Comparison of ENCODE assay signal across 9 cellular contexts in genomic region chr12:120265203-120265482, GRCh38. TPM values are rescaled to one million over a fixed set of nuclear protein-coding genes. Genes with fewer than 3 reads are reported as not detected.
DNase-seq lines count a peak whose midpoint lies in the region; ATAC-seq, FAIRE-seq and TF ChIP-seq lines count a peak whose summit lies in the region.
"Had no signal": no experiment of that assay in that cellular context is flagged by ENCODE, and none has a peak within 500 bp of the region (broad histone marks: within the 10 kb centered on the region; RNA-seq: fewer than 3 reads in every experiment).

No MANE protein-coding gene starts in this region.

- TF ChIP-seq CTCF in MM.1S (IDR thresholded peaks at IDR 0.05; ENCODE audit: low read length) (no peak), epithelial cell of esophagus (IDR thresholded peaks at IDR 0.05; ENCODE audit: insufficient read depth, low read depth, low read length, missing control alignments) (no peak), parathyroid adenoma (IDR thresholded peaks at IDR 0.05) (no peak)

- ATAC-seq in GM19035 (IDR thresholded peaks at IDR 0.05; ENCODE audit: unreplicated experiment) (peak; percentile 35), HG02642 (IDR thresholded peaks at IDR 0.05; ENCODE audit: poor library complexity, unreplicated experiment) (no peak)

- H4K20me1 ChIP-seq in MM.1S (ENCODE audit: insufficient read depth, low read length), result no peaks in the 10 kb centered on the region

- H3F3A ChIP-seq in MM.1S (ENCODE audit: insufficient read depth, low read length), result no peaks in the 10 kb centered on the region

- H3K27ac ChIP-seq in MM.1S (ENCODE audit: low read length) (no peak overlapping the region), parathyroid adenoma (peak overlapping the region; percentile 72)

- H3K27me3 ChIP-seq in MM.1S (replicated peaks; ENCODE audit: insufficient read depth, low read length), result no peaks in the 10 kb centered on the region
- H3K27me3 ChIP-seq in parathyroid adenoma (ENCODE audit: control insufficient read depth, insufficient read depth, low read length), result no peaks in the 10 kb centered on the region

- H2AFZ ChIP-seq in MM.1S (ENCODE audit: low read length) (0 out of 2 replicates have a peak overlapping the region, but pooled peaks have one; percentile 31), parathyroid adenoma (peak overlapping the region; percentile 63)

- peak overlapping the region; percentile 57 for H3K4me2 ChIP-seq in MM.1S (ENCODE audit: low read depth, low read length)
- H3K4me2 ChIP-seq in parathyroid adenoma (ENCODE audit: low read length), result peak overlapping the region; percentile 88

- H3K9ac ChIP-seq in MM.1S (ENCODE audit: low read length) (peak overlapping the region; percentile 44; the same call in 1 of the 2 replicates), parathyroid adenoma (peak overlapping the region; percentile 88)

- H3K4me3 ChIP-seq in MM.1S (ENCODE audit: low read length), result peak overlapping the region; percentile 63
- H3K4me3 ChIP-seq in epithelial cell of esophagus (ENCODE audit: low read length), result peak overlapping the region; percentile 78
- H3K4me3 ChIP-seq in parathyroid adenoma (ENCODE audit: low read depth, low read length), result peak overlapping the region; percentile 76

- H3K79me2 ChIP-seq in MM.1S (ENCODE audit: low read length), result no peaks in the 10 kb centered on the region
- H3K79me2 ChIP-seq in parathyroid adenoma, result peaks cover 51% of the 10 kb centered on the region

- H3K9me3 ChIP-seq in MM.1S (replicated peaks; ENCODE audit: insufficient read depth, low read length), result no peaks in the 10 kb centered on the region
- H3K9me3 ChIP-seq in parathyroid adenoma (ENCODE audit: control insufficient read depth, low read length), result no peaks in the 10 kb centered on the region

- no peaks in the 10 kb centered on the region for H3K9me2 ChIP-seq in MM.1S (replicated peaks; ENCODE audit: insufficient read depth, low read length)

- no peaks in the 10 kb centered on the region for H3K4me1 ChIP-seq in MM.1S (ENCODE audit: low read length)
- H3K4me1 ChIP-seq in parathyroid adenoma, result peaks cover 30% of the 10 kb centered on the region

- DNase-seq in MM.1S (no peak), epithelial cell of esophagus (ENCODE audit: low read depth) (no peak), frontal cortex (ENCODE audit: low spot score in 2 of 2) (no peak), OCI-M2 (lab: John Stamatoyannopoulos, UW; ENCODE audit: unreplicated experiment) (no peak)
- no peak for DNase-seq in stimulated activated CD4-positive, alpha-beta T cell treated with anti-CD3 and anti-CD28 coated beads, Interleukin-12 subunit alpha, Interleukin-12 subunit beta, amount 100 ng/mL, for 4 hours

- no peak for FAIRE-seq in frontal cortex (lab: Jason Lieb, UNC)

- H3K36me3 ChIP-seq in MM.1S (replicated peaks; ENCODE audit: insufficient read depth, low read length) (no peaks in the 10 kb centered on the region), parathyroid adenoma (ENCODE audit: control insufficient read depth, insufficient read depth, low read length) (no peaks in the 10 kb centered on the region)

RNA-seq across cellular contexts. Expression of gene PXN, which starts 0.4 kb away (rescaled TPM):
- total RNA-seq in frontal cortex, result 2.4 TPM

RNA-seq across cellular contexts. Expression of gene RNU4-2, which starts 26.6 kb away (rescaled TPM):
- total RNA-seq in frontal cortex, result under 0.01 TPM

RNA-seq across cellular contexts. Expression of gene RNU4-1, which starts 27.9 kb away (rescaled TPM):
- under 0.01 TPM for total RNA-seq in frontal cortex
- total RNA-seq: SK-MEL-5 had no signal

RNA-seq across cellular contexts. Expression of gene SIRT4, which starts 37.0 kb away (rescaled TPM):
- total RNA-seq in frontal cortex, result 4.1 TPM
